2 cellular contexts compared by ENCODE assay signal in the genomic region with DNA sequence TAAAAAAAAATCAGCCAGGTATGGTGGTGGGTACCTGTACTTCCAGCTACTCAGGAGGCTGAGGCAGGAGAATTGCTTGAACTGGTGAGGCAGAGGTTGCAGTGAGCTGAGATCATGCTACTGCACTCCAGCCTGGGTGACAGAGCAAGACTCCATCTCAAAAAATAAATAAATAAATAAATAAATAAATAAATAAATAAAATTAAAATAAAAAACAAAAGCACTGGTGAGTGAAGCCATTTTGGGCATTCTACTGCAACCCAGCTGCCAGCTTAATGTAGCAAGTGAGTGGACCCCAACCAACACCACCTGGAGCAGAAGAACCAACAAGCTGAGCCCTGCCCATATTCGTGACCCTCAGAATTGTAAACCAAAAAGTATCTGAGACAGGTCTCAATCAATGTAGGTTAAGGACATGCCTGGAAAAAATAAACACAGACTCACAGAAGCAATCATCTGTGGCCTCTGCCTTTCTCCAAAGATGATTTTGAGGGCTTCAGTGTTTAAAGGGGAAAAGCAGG.
A peak's percentile ranks its signal among the peaks of the same experiment; 100 is the strongest.
TF ChIP-seq lines count a peak whose summit lies in the region.

No MANE protein-coding gene starts in this region.

TF ChIP-seq in A549, 52 proteins besides CTCF, POLR2A, EP300 and RAD21:
- peak; percentile 53 for TF ChIP-seq ZC3H11A (IDR thresholded peaks at IDR 0.05)

TF ChIP-seq in HepG2, 621 proteins besides CTCF, POLR2A, EP300 and RAD21:
- TF ChIP-seq ZNF331 (CRISPR knock-in tag; IDR thresholded peaks at IDR 0.05): peak; percentile 100
TF ChIP-seq in HepG2: peak in this region for 1; not testable (repeated sequence) for 620.
